Comparison of ENCODE assay signal across 19 cellular contexts in genomic region chr18:61679836-61680235, GRCh38.
DNase-seq lines count a peak whose midpoint lies in the region; ATAC-seq and TF ChIP-seq lines count a peak whose summit lies in the region.
"Had no signal": no experiment of that assay in that cellular context is flagged by ENCODE, and none has a peak within 500 bp of the region (broad histone marks: within the 10 kb centered on the region; RNA-seq: fewer than 3 reads in every experiment).

No MANE protein-coding gene starts in this region.

- no peaks in the 10 kb centered on the region for H3K4me1 ChIP-seq in liver (ENCODE audit: control insufficient read depth in 4 of 4, insufficient read depth in 4 of 4, low read length in 3 of 4)
- H3K4me1 ChIP-seq in right lobe of liver, result no peaks in the 10 kb centered on the region
- no peaks in the 10 kb centered on the region for H3K4me1 ChIP-seq in mesenchymal stem cell (ENCODE audit: control insufficient read depth, insufficient read depth, low read depth, low read length)
- no peaks in the 10 kb centered on the region for H3K4me1 ChIP-seq in mesendoderm (ENCODE audit: control insufficient read depth, low read depth, low read length)
- H3K4me1 ChIP-seq in CD8-positive, alpha-beta T cell (ENCODE audit: insufficient read depth, low read length), result no peaks in the 10 kb centered on the region

- H3K4me3 ChIP-seq in liver (ENCODE audit: low read depth in 1 of 3, low read length in 3 of 3) (peak overlapping the region in 2 of 3 donors; percentile 39 to 50), right lobe of liver (no peak overlapping the region), mesenchymal stem cell (ENCODE audit: insufficient read depth in 1 of 2, low read depth in 1 of 2, low read length in 2 of 2) (peak overlapping the region in 1 of 2 experiments; percentile 26), mesendoderm (ENCODE audit: low read length) (no peak overlapping the region)
- H3K4me3 ChIP-seq in CD8-positive, alpha-beta T cell (ENCODE audit: low read depth, low read length), result no peak overlapping the region
- H3K4me3 ChIP-seq: MG63 had no signal

- peaks cover 3 to 14% (median 6%) of the 10 kb centered on the region in 4 donors for H3K9me3 ChIP-seq in liver (ENCODE audit: control insufficient read depth in 4 of 4, low read length in 3 of 4)
- peaks cover 0 to 7% (median 0%) of the 10 kb centered on the region in 4 donors for H3K9me3 ChIP-seq in right lobe of liver
- peaks cover 35% of the 10 kb centered on the region for H3K9me3 ChIP-seq in mesenchymal stem cell (ENCODE audit: control insufficient read depth, low read length)
- H3K9me3 ChIP-seq in CD8-positive, alpha-beta T cell (ENCODE audit: low read length), result no peaks in the 10 kb centered on the region
- H3K9me3 ChIP-seq: MG63, SK-N-SH had no signal

- H3K14ac ChIP-seq in mesenchymal stem cell (ENCODE audit: low read length in 2 of 2), result no peak overlapping the region

- H2BK120ac ChIP-seq in mesenchymal stem cell (ENCODE audit: low read depth, low read length), result no peak overlapping the region
- H2BK120ac ChIP-seq in mesendoderm (ENCODE audit: low read depth, low read length), result no peak overlapping the region

- H3K27ac Mint-ChIP-seq in CD8-positive, alpha-beta T cell, result no peak overlapping the region

- POLR2A ChIA-PET in CD8-positive, alpha-beta T cell (lab: Charles Lee), result no interaction called here

- TF ChIP-seq CTCF in liver (IDR thresholded peaks at IDR 0.05; ENCODE audit: low read depth, low read length, missing input control), result no peak
- no peak for TF ChIP-seq CTCF in right lobe of liver (IDR thresholded peaks at IDR 0.05)
- TF ChIP-seq CTCF in CD8-positive, alpha-beta T cell (IDR thresholded peaks at IDR 0.05), result no peak

- H4K91ac ChIP-seq in mesenchymal stem cell (ENCODE audit: low read length), result no peak overlapping the region

- TF ChIP-seq RAD21 in liver (IDR thresholded peaks at IDR 0.05), result no peak

- H3K4ac ChIP-seq in mesenchymal stem cell (ENCODE audit: low read depth in 1 of 2, low read length in 2 of 2), result no peak overlapping the region
- H3K4ac ChIP-seq in mesendoderm (ENCODE audit: low read depth, low read length), result no peak overlapping the region

- peaks cover 15% of the 10 kb centered on the region for H3K9me3 Mint-ChIP-seq in CD8-positive, alpha-beta T cell

- ATAC-seq in right lobe of liver (no peak), GM19463 (IDR thresholded peaks at IDR 0.05; ENCODE audit: unreplicated experiment) (no peak)
- no peak for ATAC-seq in CD8-positive, alpha-beta T cell

- H2AK5ac ChIP-seq in mesenchymal stem cell (ENCODE audit: low read length, severe bottlenecking), result no peak overlapping the region
- no peak overlapping the region for H2AK5ac ChIP-seq in mesendoderm (ENCODE audit: low read length)

- WGBS in liver, result 85% methylated on average over 3 of the region's 3 CpGs
- WGBS in right lobe of liver (ENCODE audit: insufficient coverage, low coverage, low lambda C conversion rate, missing lambda C conversion rate), result 64% methylated on average over 3 of the region's 3 CpGs
- WGBS in mesenchymal stem cell, result 80% methylated on average over 2 of the region's 3 CpGs
- no CpG with 5 or more reads among the region's 3 CpGs for WGBS in mesendoderm (ENCODE audit: extremely low coverage, insufficient coverage, low lambda C conversion rate)

- H3K27ac ChIP-seq in liver (ENCODE audit: low read depth in 1 of 2, low read length in 2 of 2) (no peak overlapping the region), right lobe of liver (no peak overlapping the region), mesenchymal stem cell (ENCODE audit: low read length, poor library complexity, severe bottlenecking) (no peak overlapping the region), mesendoderm (ENCODE audit: low read depth, low read length) (no peak overlapping the region)
- H3K27ac ChIP-seq in CD8-positive, alpha-beta T cell (ENCODE audit: low read depth, low read length), result no peak overlapping the region
- H3K27ac ChIP-seq: C4-2B, RWPE1 had no signal

- H2AFZ ChIP-seq in mesenchymal stem cell (ENCODE audit: low read depth, low read length), result no peak overlapping the region

- H3K4me1 Mint-ChIP-seq in CD8-positive, alpha-beta T cell (ENCODE audit: low read depth), result no peaks in the 10 kb centered on the region

- no peak overlapping the region for H3K56ac ChIP-seq in mesendoderm (ENCODE audit: low read length)

- H2BK5ac ChIP-seq in mesenchymal stem cell (ENCODE audit: low read depth, low read length, poor library complexity, severe bottlenecking), result no peak overlapping the region
- H2BK5ac ChIP-seq in mesendoderm (ENCODE audit: low read length), result no peak overlapping the region

- no peaks in the 10 kb centered on the region for H3K36me3 Mint-ChIP-seq in CD8-positive, alpha-beta T cell

- H3K23ac ChIP-seq in mesenchymal stem cell (ENCODE audit: low read length in 2 of 2) (no peak overlapping the region), mesendoderm (ENCODE audit: low read length) (no peak overlapping the region)

- H3K27me3 ChIP-seq in liver (ENCODE audit: control insufficient read depth in 4 of 4, insufficient read depth in 4 of 4, low read length in 3 of 4) (no peaks in the 10 kb centered on the region), right lobe of liver (no peaks in the 10 kb centered on the region), mesenchymal stem cell (ENCODE audit: control insufficient read depth in 1 of 2, insufficient read depth in 1 of 2, low read length in 2 of 2) (no peaks in the 10 kb centered on the region), mesendoderm (ENCODE audit: insufficient read depth, low read length, poor library complexity) (no peaks in the 10 kb centered on the region)
- H3K27me3 ChIP-seq in CD8-positive, alpha-beta T cell (ENCODE audit: insufficient read depth, low read length), result no peaks in the 10 kb centered on the region
- H3K27me3 ChIP-seq: MG63 had no signal

- no peaks in the 10 kb centered on the region for H3K79me2 ChIP-seq in mesendoderm (ENCODE audit: control insufficient read depth, insufficient read depth, low read length)

- intact Hi-C loops in right lobe of liver (cut with DNase I), result no loop called here
- intact Hi-C loops in CD8-positive, alpha-beta T cell (cut with DNase I, micrococcal nuclease), result no loop called here

- H4K5ac ChIP-seq in mesendoderm (ENCODE audit: low read length), result no peak overlapping the region

- H4K8ac ChIP-seq in mesenchymal stem cell (ENCODE audit: low read length) (no peak overlapping the region), mesendoderm (ENCODE audit: low read depth, low read length) (no peak overlapping the region)

- H3K18ac ChIP-seq in mesenchymal stem cell (ENCODE audit: low read depth in 1 of 2, low read length in 2 of 2) (no peak overlapping the region), mesendoderm (ENCODE audit: low read length) (no peak overlapping the region)

- no peaks in the 10 kb centered on the region for H3K36me3 ChIP-seq in liver (ENCODE audit: control insufficient read depth in 4 of 4, insufficient read depth in 3 of 4, low read depth in 1 of 4, low read length in 3 of 4)
- no peaks in the 10 kb centered on the region for H3K36me3 ChIP-seq in right lobe of liver
- no peaks in the 10 kb centered on the region for H3K36me3 ChIP-seq in mesenchymal stem cell (ENCODE audit: control insufficient read depth in 1 of 2, insufficient read depth in 2 of 2, low read depth in 1 of 2, low read length in 2 of 2)
- no peaks in the 10 kb centered on the region for H3K36me3 ChIP-seq in mesendoderm (ENCODE audit: control insufficient read depth, insufficient read depth, low read length)
- no peaks in the 10 kb centered on the region for H3K36me3 ChIP-seq in CD8-positive, alpha-beta T cell (ENCODE audit: insufficient read depth, low read length)
- H3K36me3 ChIP-seq: MG63 had no signal

- H3K27me3 Mint-ChIP-seq in CD8-positive, alpha-beta T cell (ENCODE audit: low read depth), result peaks cover 5% of the 10 kb centered on the region

- DNase-seq in right lobe of liver (no peak), dermis blood vessel endothelial cell (peak; percentile 6), mesenchymal stem cell (peak; percentile 21), mesendoderm (no peak)
- no peak for DNase-seq in CD8-positive, alpha-beta T cell
- DNase-seq: DMS79, Kasumi-1, MG63, NCI-H1417 treated with DMSO at 0.1 percent for 48 hours, NCI-H187, NCI-H226, NCI-H510A treated with DMSO at 0.1 percent for 48 hours, NCI-H748 treated with DMSO at 0.1 percent for 48 hours, SIG-M5, SK-N-SH had no signal

- H3K4me2 ChIP-seq in mesenchymal stem cell (ENCODE audit: low read length, poor library complexity, severe bottlenecking) (no peak overlapping the region), mesendoderm (ENCODE audit: low read length) (no peak overlapping the region)
- H3K4me2 ChIP-seq: SK-N-SH had no signal

- CTCF ChIA-PET in CD8-positive, alpha-beta T cell (lab: Charles Lee), result no interaction called here

- no peak overlapping the region for H2BK15ac ChIP-seq in mesenchymal stem cell (ENCODE audit: low read depth, poor library complexity, severe bottlenecking)
- H2BK15ac ChIP-seq in mesendoderm (replicated peaks; ENCODE audit: low read depth), result no peak overlapping the region

- H3K79me1 ChIP-seq in mesenchymal stem cell (replicated peaks; ENCODE audit: low read length, poor library complexity, severe bottlenecking), result no peaks in the 10 kb centered on the region
- H3K79me1 ChIP-seq in mesendoderm (ENCODE audit: low read length), result no peaks in the 10 kb centered on the region

- no peak for TF ChIP-seq POLR2A in right lobe of liver (IDR thresholded peaks at IDR 0.05)

- no peak overlapping the region for H2BK12ac ChIP-seq in mesenchymal stem cell (ENCODE audit: low read length in 2 of 2)

- no peak overlapping the region for H3K9ac ChIP-seq in liver (ENCODE audit: low read depth in 1 of 2, low read length in 2 of 2)
- no peak overlapping the region for H3K9ac ChIP-seq in mesenchymal stem cell (ENCODE audit: low read length)
- no peak overlapping the region for H3K9ac ChIP-seq in mesendoderm (ENCODE audit: low read length)
- H3K9ac ChIP-seq: SK-N-SH had no signal

- no peak overlapping the region for H3K4me3 Mint-ChIP-seq in CD8-positive, alpha-beta T cell

TF ChIP-seq in liver, 16 proteins besides CTCF, POLR2A, EP300 and RAD21 (continues in another document):
- no peak for TF ChIP-seq TAF1 (conservative IDR thresholded peaks at IDR 0.05)

Comparison
In these comparisons a context has a peak if more than half of its experiments do, and no peak if none do; other contexts are left out.
1. H3K4me3 ChIP-seq: peak in liver (2 of 3); none in right lobe of liver (0 of 3), mesendoderm (single experiment) and CD8-positive, alpha-beta T cell (single experiment).
2. DNase-seq: peak in dermis blood vessel endothelial cell (single experiment) and mesenchymal stem cell (single experiment); none in right lobe of liver (0 of 3), mesendoderm (single experiment) and CD8-positive, alpha-beta T cell (0 of 7).